In genomic region chr22:17104336-17104935, GRCh38 we compare ENCODE assay signal across 16 cellular contexts.
"Had no signal": no experiment of that assay in that cellular context is flagged by ENCODE, and none has a peak within 500 bp of the region (broad histone marks: within the 10 kb centered on the region; RNA-seq: fewer than 3 reads in every experiment).

No MANE protein-coding gene starts in this region.

- H3K9me3 ChIP-seq: esophagus muscularis mucosa, gastroesophageal sphincter, heart left ventricle, left lung, ovary had no signal

- H3K36me3 ChIP-seq: neural progenitor cell, ovary had no signal

- H3K27me3 ChIP-seq: brain microvascular endothelial cell, esophagus muscularis mucosa, gastroesophageal sphincter, heart left ventricle, left lung, neural progenitor cell, ovary had no signal

- H3K4me1 ChIP-seq: gastroesophageal sphincter had no signal

- ATAC-seq: gastroesophageal sphincter; heart left ventricle; left lung; stimulated activated naive B cell treated with anti-CD40 and anti-IgM and Interleukin-4, amounts not matched to agents 10 μg/mL and 1 μg/mL and 100 μg/mL, for 72 hours had no signal

- H3K4me3 ChIP-seq: coronary artery, esophagus muscularis mucosa, gastroesophageal sphincter, heart left ventricle, left lung, neural progenitor cell, ovary had no signal

- DNase-seq: activated CD4-positive, alpha-beta T cell treated with anti-CD3 and anti-CD28 coated beads, Interleukin-2, amount 50 U/mL, for 4 hours; activated CD4-positive, CD25-positive, alpha-beta regulatory T cell treated with anti-CD3 and anti-CD28 coated beads, Interleukin-2, amount 50 U/mL, for 72 hours; anterior cingulate cortex; brain microvascular endothelial cell; heart left ventricle; kidney; left lung; mammary epithelial cell; ovary; stimulated activated naive B cell treated with anti-CD40 and anti-IgM and Interleukin-4, amounts not matched to agents 10 μg/mL and 1 μg/mL and 100 μg/mL, for 72 hours; T-helper 2 cell had no signal

- H3K27ac ChIP-seq: brain microvascular endothelial cell, coronary artery, esophagus muscularis mucosa, gastroesophageal sphincter, neural progenitor cell, ovary, VCaP had no signal
